In genomic region chr3:37885831-37886230, GRCh38 we compare ENCODE assay signal across 20 cellular contexts. TPM values are rescaled to one million over a fixed set of nuclear protein-coding genes. Genes with fewer than 3 reads are reported as not detected.
DNase-seq lines count a peak whose midpoint lies in the region; ATAC-seq and TF ChIP-seq lines count a peak whose summit lies in the region.
"Had no signal": no experiment of that assay in that cellular context is flagged by ENCODE, and none has a peak within 500 bp of the region (broad histone marks: within the 10 kb centered on the region; RNA-seq: fewer than 3 reads in every experiment).

No MANE protein-coding gene starts in this region.

- TF ChIP-seq CTCF in liver (IDR thresholded peaks at IDR 0.05; ENCODE audit: low read depth, low read length, missing input control): no peak

- ATAC-seq in HG02623 (IDR thresholded peaks at IDR 0.05; ENCODE audit: unreplicated experiment): no peak
- ATAC-seq: PC-3 had no signal

- no peak overlapping the region for H3K4me3 ChIP-seq in liver (ENCODE audit: low read depth in 1 of 3, low read length in 3 of 3)
- H3K4me3 ChIP-seq: BLaER1, SJCRH30 had no signal

- H3K4me1 Mint-ChIP-seq in dendritic cell treated with granulocyte-macrophage colony-stimulating factor and Interleukin-4, amounts not matched to agents 40 ng/mL and 50 ng/mL, for 4 days (ENCODE audit: low read depth): peaks cover 45% of the 10 kb centered on the region
- H3K4me1 Mint-ChIP-seq: CD4-positive, CD25-positive, alpha-beta regulatory T cell had no signal

- H3K27ac Mint-ChIP-seq in dendritic cell treated with granulocyte-macrophage colony-stimulating factor and Interleukin-4, amounts not matched to agents 40 ng/mL and 50 ng/mL, for 4 days: peak overlapping the region; percentile 65
- H3K27ac Mint-ChIP-seq: CD4-positive, CD25-positive, alpha-beta regulatory T cell had no signal

- H3K27ac ChIP-seq in angular gyrus (ENCODE audit: low read depth, low read length) (peak overlapping the region; percentile 15), liver (ENCODE audit: low read depth in 1 of 2, low read length in 2 of 2) (peak overlapping the region in 1 of 2 donors; percentile 25), temporal lobe (ENCODE audit: low read depth, low read length) (peak overlapping the region; percentile 40)
- H3K27ac ChIP-seq: BLaER1, KMS-11, SJCRH30 had no signal

- intact Hi-C loops in dendritic cell treated with granulocyte-macrophage colony-stimulating factor and Interleukin-4, amounts not matched to agents 40 ng/mL and 50 ng/mL, for 4 days (cut with micrococcal nuclease): no loop called here

- no peaks in the 10 kb centered on the region for H3K36me3 ChIP-seq in liver (ENCODE audit: control insufficient read depth in 4 of 4, insufficient read depth in 3 of 4, low read depth in 1 of 4, low read length in 3 of 4)
- H3K36me3 ChIP-seq: BLaER1, SJCRH30 had no signal

- DNase-seq in stimulated activated CD8-positive, alpha-beta memory T cell treated with anti-CD3 and anti-CD28 coated beads, Interleukin-4, amount 100 ng/mL, for 48 hours: no peak
- no peak for DNase-seq in activated effector memory CD4-positive, alpha-beta T cell treated with anti-CD3 and anti-CD28 coated beads, Interleukin-2, amount 50 U/mL, for 16 hours
- DNase-seq: CD4-positive, CD25-positive, alpha-beta regulatory T cell; DMS153; HCEC 1CT; IMR-90; MM.1S; NCI-H2029; NCI-H446; NCI-H524 treated with DMSO at 0.1 percent for 48 hours; NCI-H774; PC-3; SJCRH30 had no signal

- no peaks in the 10 kb centered on the region for H3K9me3 Mint-ChIP-seq in dendritic cell treated with granulocyte-macrophage colony-stimulating factor and Interleukin-4, amounts not matched to agents 40 ng/mL and 50 ng/mL, for 4 days

- no peak overlapping the region for H3K9ac ChIP-seq in liver (ENCODE audit: low read depth in 1 of 2, low read length in 2 of 2)
- H3K9ac ChIP-seq: BLaER1, KMS-11 had no signal

- H3K36me3 Mint-ChIP-seq in dendritic cell treated with granulocyte-macrophage colony-stimulating factor and Interleukin-4, amounts not matched to agents 40 ng/mL and 50 ng/mL, for 4 days (ENCODE audit: low read depth): no peaks in the 10 kb centered on the region
- H3K36me3 Mint-ChIP-seq: CD4-positive, CD25-positive, alpha-beta regulatory T cell had no signal

- no peaks in the 10 kb centered on the region for H3K27me3 ChIP-seq in liver (ENCODE audit: control insufficient read depth in 4 of 4, insufficient read depth in 4 of 4, low read length in 3 of 4)
- H3K27me3 ChIP-seq: BLaER1, SJCRH30 had no signal

- no peak overlapping the region for H3K4me3 Mint-ChIP-seq in dendritic cell treated with granulocyte-macrophage colony-stimulating factor and Interleukin-4, amounts not matched to agents 40 ng/mL and 50 ng/mL, for 4 days
- H3K4me3 Mint-ChIP-seq: CD4-positive, CD25-positive, alpha-beta regulatory T cell had no signal

- WGBS in liver: 43% methylated on average over 2 of the region's 2 CpGs

- H3K9me3 ChIP-seq in liver (ENCODE audit: control insufficient read depth in 4 of 4, low read length in 3 of 4): no peaks in the 10 kb centered on the region
- H3K9me3 ChIP-seq: BLaER1, SJCRH30 had no signal

- no peaks in the 10 kb centered on the region for H3K27me3 Mint-ChIP-seq in dendritic cell treated with granulocyte-macrophage colony-stimulating factor and Interleukin-4, amounts not matched to agents 40 ng/mL and 50 ng/mL, for 4 days

- peaks cover 8 to 26% (median 24%) of the 10 kb centered on the region in 4 donors for H3K4me1 ChIP-seq in liver (ENCODE audit: control insufficient read depth in 4 of 4, insufficient read depth in 4 of 4, low read length in 3 of 4)
- H3K4me1 ChIP-seq: SJCRH30 had no signal

- TF ChIP-seq RAD21 in liver (IDR thresholded peaks at IDR 0.05): no peak

TF ChIP-seq in liver, 16 proteins besides CTCF, POLR2A, EP300 and RAD21:
- TF ChIP-seq FOXA2 (IDR thresholded peaks at IDR 0.05) (no peak), RXRA (IDR thresholded peaks at IDR 0.05) (peak in 1 of 2 donors; percentile 19), NR2F2 (IDR thresholded peaks at IDR 0.05) (peak; percentile 68), TAF1 (conservative IDR thresholded peaks at IDR 0.05) (no peak)

RNA-seq across cellular contexts. Expression of gene CTDSPL, which starts 24.2 kb away (rescaled TPM):
- total RNA-seq in liver: 10 to 100 TPM; 16.7 to 17.2 TPM
- polyA plus RNA-seq in liver: 10 to 100 TPM in 1 of 2 donors, 1 to 10 TPM in 1; 8.4 to 11.7 TPM
- total RNA-seq in temporal lobe: 11.8 TPM
